10 cellular contexts compared by ENCODE assay signal in the genomic region with DNA sequence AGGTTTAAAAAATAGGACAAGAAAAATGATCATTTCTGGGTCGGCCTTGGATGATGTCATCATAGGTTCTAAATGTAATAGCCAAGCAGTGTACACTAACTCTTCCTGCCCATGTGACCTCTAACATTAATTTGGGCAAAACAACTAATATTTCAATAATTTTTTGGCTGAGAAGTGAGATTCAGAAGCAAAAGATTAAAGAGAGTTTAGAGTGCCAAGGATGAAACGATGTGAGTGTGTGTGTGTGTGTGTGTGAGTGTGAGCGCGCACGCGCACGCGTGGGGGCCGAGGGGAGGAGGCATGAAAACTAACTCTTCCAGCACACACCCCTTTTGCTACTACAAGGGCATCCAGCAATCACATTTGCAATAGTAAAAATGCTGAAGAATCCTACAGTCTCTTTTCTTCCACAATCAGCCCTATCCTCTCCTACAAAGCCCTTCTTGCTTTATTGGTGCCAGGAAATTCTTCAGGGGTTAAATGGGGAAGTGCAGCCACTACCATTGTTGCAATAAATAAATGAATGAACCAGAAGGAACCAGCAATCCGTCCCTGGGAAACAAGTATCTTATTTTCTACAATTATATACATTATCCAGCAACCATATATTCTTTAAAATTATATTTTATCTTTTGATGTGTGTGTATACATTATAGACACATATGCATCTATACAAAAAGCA. TPM values are rescaled to one million over a fixed set of nuclear protein-coding genes. Genes with fewer than 3 reads are reported as not detected.
DNase-seq lines count a peak whose midpoint lies in the region; ATAC-seq and FAIRE-seq lines count a peak whose summit lies in the region.
"Had no signal": no experiment of that assay in that cellular context is flagged by ENCODE, and none has a peak within 500 bp of the region (broad histone marks: within the 10 kb centered on the region; RNA-seq: fewer than 3 reads in every experiment).

No MANE protein-coding gene starts in this region.

- H3K4me1 ChIP-seq in right cardiac atrium (ENCODE audit: control insufficient read depth, insufficient read depth, low read length), result peaks cover 2% of the 10 kb centered on the region

- H3K9me3 ChIP-seq in MG63 (no peaks in the 10 kb centered on the region), right cardiac atrium (ENCODE audit: control insufficient read depth, low read length) (no peaks in the 10 kb centered on the region)

- H3K27me3 ChIP-seq in MG63, result no peaks in the 10 kb centered on the region
- H3K27me3 ChIP-seq in right cardiac atrium (ENCODE audit: control insufficient read depth, insufficient read depth), result no peaks in the 10 kb centered on the region

- 41% methylated on average over 10 of the region's 10 CpGs for WGBS in right cardiac atrium

- FAIRE-seq in frontal cortex (lab: Jason Lieb, UNC), result no peak
- FAIRE-seq: GM18507 had no signal

- H3K36me3 ChIP-seq in MG63, result no peaks in the 10 kb centered on the region; the same call in 1 of the 2 replicates

- peak overlapping the region; percentile 5 for H3K27ac ChIP-seq in right cardiac atrium (ENCODE audit: low read length)

- H3K4me3 ChIP-seq in MG63, result peak overlapping the region; percentile 38
- peak overlapping the region; percentile 31 for H3K4me3 ChIP-seq in right cardiac atrium (ENCODE audit: low read length)
- H3K4me3 ChIP-seq in skeletal muscle cell (ENCODE audit: low read depth, low read length), result peak overlapping the region; percentile 41

- intact Hi-C loops in right cardiac atrium (cut with DNase I), result no loop called here

- ATAC-seq in right cardiac atrium, result peak; percentile 78 to 84
- no peak for ATAC-seq in GM21717 (IDR thresholded peaks at IDR 0.05; ENCODE audit: unreplicated experiment)
- ATAC-seq in GM21515 (IDR thresholded peaks at IDR 0.05; ENCODE audit: unreplicated experiment), result no peak

- DNase-seq in MG63, result peak; percentile 33
- DNase-seq in astrocyte of the hippocampus (ENCODE audit: low read depth, low spot score), result peak; percentile 77
- peak; percentile 53 to 81 (median 80) for DNase-seq in right cardiac atrium
- peak; percentile 18 for DNase-seq in skeletal muscle cell (ENCODE audit: low read depth)
- DNase-seq in frontal cortex (ENCODE audit: low spot score in 2 of 2), result no peak
- DNase-seq in germinal center (ENCODE audit: low spot score), result no peak
- DNase-seq: stimulated activated CD4-positive, alpha-beta T cell treated with anti-CD3 and anti-CD28 coated beads, Interleukin-2, amount 100 ng/mL, for 24 hours had no signal

RNA-seq across cellular contexts. Expression of gene PEBP1, which starts 52.9 kb away (rescaled TPM):
- 213 and 258 TPM in 2 replicates for total RNA-seq in MG63 (2014; rRNA removed; shearing (Covaris generic); ENCODE audit: low replicate concordance)
- 100 to 1,000 TPM; 370 to 507 (median 411) TPM for total RNA-seq in right cardiac atrium
- 477 TPM for polyA plus RNA-seq in right cardiac atrium
- total RNA-seq in frontal cortex, result 275 TPM

Comparison
In these comparisons a context has a peak if more than half of its experiments do, and no peak if none do; other contexts are left out.
1. DNase-seq: peak in MG63 (single experiment), astrocyte of the hippocampus (single experiment), right cardiac atrium (3 of 3) and skeletal muscle cell (single experiment); none in frontal cortex (0 of 2) and germinal center (single experiment).
2. ATAC-seq: peak in right cardiac atrium (2 of 2); none in GM21717 (single experiment) and GM21515 (single experiment).
3. Peak in every context shown above with its lines, with median percentiles within 50 percentile points of each other: H3K4me3 ChIP-seq.